Comparison of ENCODE assay signal across 15 cellular contexts in the genomic region with DNA sequence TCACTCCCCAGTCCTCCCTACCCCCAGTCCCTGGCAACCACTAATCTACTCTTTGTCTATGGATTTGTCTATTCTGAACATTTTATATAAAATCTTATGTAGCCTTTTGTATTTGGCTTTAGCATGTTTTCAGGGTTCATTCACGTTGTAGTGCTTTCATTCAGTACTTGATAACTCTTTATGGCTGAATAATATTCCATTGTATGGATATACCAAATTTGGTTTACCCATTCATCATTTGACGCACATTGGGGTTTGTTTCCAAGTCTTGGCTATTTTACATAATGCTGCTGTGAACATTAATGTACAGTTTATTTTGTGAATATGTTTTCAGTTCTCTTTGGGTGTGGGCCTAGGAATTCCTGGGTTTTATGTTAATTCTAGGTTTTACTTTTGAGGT. TPM values are rescaled to one million over a fixed set of nuclear protein-coding genes. Genes with fewer than 3 reads are reported as not detected.
DNase-seq lines count a peak whose midpoint lies in the region; ATAC-seq, FAIRE-seq and TF ChIP-seq lines count a peak whose summit lies in the region.
"Had no signal": no experiment of that assay in that cellular context is flagged by ENCODE, and none has a peak within 500 bp of the region (broad histone marks: within the 10 kb centered on the region; RNA-seq: fewer than 3 reads in every experiment).

No MANE protein-coding gene starts in this region.

- peaks cover 0 to 11% (median 5%) of the 10 kb centered on the region in 8 donors for H3K9me3 Mint-ChIP-seq in CD4-positive, alpha-beta memory T cell
- H3K9me3 Mint-ChIP-seq in activated naive CD8-positive, alpha-beta T cell treated with anti-CD3 and anti-CD28 coated beads for 36 hours, result peaks cover 10% of the 10 kb centered on the region
- peaks cover 0 to 2% of the 10 kb centered on the region in 2 donors for H3K9me3 Mint-ChIP-seq in natural killer cell

- no peaks in the 10 kb centered on the region for H3K27me3 ChIP-seq in CD4-positive, alpha-beta memory T cell (ENCODE audit: insufficient read depth, low read length)
- H3K27me3 ChIP-seq in HUES48 (ENCODE audit: control insufficient read depth, insufficient read depth, low read length) (no peaks in the 10 kb centered on the region), sigmoid colon (no peaks in the 10 kb centered on the region)
- H3K27me3 ChIP-seq: breast epithelium had no signal

- no peak for TF ChIP-seq POLR2A in sigmoid colon (IDR thresholded peaks at IDR 0.05)

- TF ChIP-seq CTCF in natural killer cell (IDR thresholded peaks at IDR 0.05), result no peak
- TF ChIP-seq CTCF in sigmoid colon (IDR thresholded peaks at IDR 0.05), result no peak

- no peak overlapping the region for H3K27ac ChIP-seq in CD4-positive, alpha-beta memory T cell (ENCODE audit: low read depth, low read length)
- no peak overlapping the region for H3K27ac ChIP-seq in HUES48 (ENCODE audit: low read depth, low read length)
- H3K27ac ChIP-seq in sigmoid colon, result no peak overlapping the region
- H3K27ac ChIP-seq: breast epithelium, thoracic aorta had no signal

- H3K4me1 Mint-ChIP-seq in CD4-positive, alpha-beta memory T cell, result peaks cover 34 to 65% (median 50%) of the 10 kb centered on the region in 4 donors
- peaks cover 44% of the 10 kb centered on the region for H3K4me1 Mint-ChIP-seq in activated naive CD8-positive, alpha-beta T cell treated with anti-CD3 and anti-CD28 coated beads for 36 hours
- H3K4me1 Mint-ChIP-seq in natural killer cell, result peaks cover 56 to 63% of the 10 kb centered on the region in 2 donors

- H3K9ac ChIP-seq in HUES48 (ENCODE audit: low read depth, low read length), result no peak overlapping the region

- POLR2A ChIA-PET in CD4-positive, alpha-beta memory T cell (lab: Charles Lee; ENCODE audit: partially characterized antibody), result no interaction called here

- intact Hi-C loops in CD4-positive, alpha-beta memory T cell (cut with micrococcal nuclease), result no loop called here
- intact Hi-C loops in natural killer cell (cut with micrococcal nuclease), result no loop called here
- intact Hi-C loops in sigmoid colon (cut with DNase I), result no loop called here

- no peak for DNase-seq in CD4-positive, alpha-beta memory T cell
- no peak for DNase-seq in activated naive CD8-positive, alpha-beta T cell treated with anti-CD3 and anti-CD28 coated beads for 36 hours
- DNase-seq in natural killer cell (no peak), NCI-H774 (lab: John Stamatoyannopoulos, UW) (no peak), RCC 7860 (ENCODE audit: low spot score) (no peak), sigmoid colon (no peak)
- DNase-seq: activated naive CD4-positive, alpha-beta T cell treated with anti-CD3 and anti-CD28 coated beads for 36 hours; effector CD8-positive, alpha-beta T cell had no signal

- H3K36me3 Mint-ChIP-seq in CD4-positive, alpha-beta memory T cell, result peaks cover 11 to 21% of the 10 kb centered on the region in 2 donors
- peaks cover 27% of the 10 kb centered on the region for H3K36me3 Mint-ChIP-seq in activated naive CD8-positive, alpha-beta T cell treated with anti-CD3 and anti-CD28 coated beads for 36 hours
- no peaks in the 10 kb centered on the region for H3K36me3 Mint-ChIP-seq in natural killer cell

- H3K4me1 ChIP-seq in CD4-positive, alpha-beta memory T cell (ENCODE audit: insufficient read depth, low read length), result peaks cover 20% of the 10 kb centered on the region
- peaks cover 6% of the 10 kb centered on the region; the same call in 1 of the 2 replicates for H3K4me1 ChIP-seq in HUES48 (ENCODE audit: control insufficient read depth, insufficient read depth, low read length)
- H3K4me1 ChIP-seq in sigmoid colon, result peaks cover 0 to 17% (median 14%) of the 10 kb centered on the region in 4 donors

- no peak for FAIRE-seq in RCC 7860 (lab: Jason Lieb, UNC)
- FAIRE-seq: GM12891 had no signal

- ATAC-seq in natural killer cell (no peak), HG02884 (IDR thresholded peaks at IDR 0.05; ENCODE audit: unreplicated experiment) (no peak)

- H3K36me3 ChIP-seq in CD4-positive, alpha-beta memory T cell (ENCODE audit: insufficient read depth, low read length), result no peaks in the 10 kb centered on the region
- no peaks in the 10 kb centered on the region; the same call in 1 of the 2 replicates for H3K36me3 ChIP-seq in HUES48 (ENCODE audit: control insufficient read depth, insufficient read depth, low read length)
- no peaks in the 10 kb centered on the region for H3K36me3 ChIP-seq in sigmoid colon
- H3K36me3 ChIP-seq: breast epithelium, thoracic aorta had no signal

- H3K4me3 Mint-ChIP-seq in CD4-positive, alpha-beta memory T cell, result peak overlapping the region in 6 of 8 donors; percentile 4 to 44 (median 20)
- H3K4me3 Mint-ChIP-seq in activated naive CD8-positive, alpha-beta T cell treated with anti-CD3 and anti-CD28 coated beads for 36 hours, result peak overlapping the region; percentile 29
- H3K4me3 Mint-ChIP-seq in natural killer cell, result peak overlapping the region; percentile 31

- no peaks in the 10 kb centered on the region for H3K27me3 Mint-ChIP-seq in CD4-positive, alpha-beta memory T cell
- H3K27me3 Mint-ChIP-seq in activated naive CD8-positive, alpha-beta T cell treated with anti-CD3 and anti-CD28 coated beads for 36 hours, result no peaks in the 10 kb centered on the region
- no peaks in the 10 kb centered on the region for H3K27me3 Mint-ChIP-seq in natural killer cell (ENCODE audit: low read depth in 2 of 2)

- WGBS in sigmoid colon, 2 donors, result 86 to 94% methylated on average over 2 of the region's 2 CpGs

- H3K9me3 ChIP-seq in CD4-positive, alpha-beta memory T cell (ENCODE audit: control insufficient read depth in 1 of 2, low read length in 2 of 2), result no peaks in the 10 kb centered on the region
- H3K9me3 ChIP-seq in HUES48 (ENCODE audit: control insufficient read depth, insufficient read depth, low read length) (0 out of 2 replicates have a peak, but pooled peaks cover 9% of the 10 kb centered on the region), sigmoid colon (no peaks in the 10 kb centered on the region)
- H3K9me3 ChIP-seq: thoracic aorta had no signal

- H3K4me3 ChIP-seq in CD4-positive, alpha-beta memory T cell (ENCODE audit: low read length in 2 of 2), result no peak overlapping the region
- H3K4me3 ChIP-seq in HUES48 (ENCODE audit: low read depth, low read length) (peak overlapping the region; percentile 99; the same call in 1 of the 2 replicates), sigmoid colon (no peak overlapping the region)

- peak overlapping the region in 1 of 7 donors; percentile 14 for H3K27ac Mint-ChIP-seq in CD4-positive, alpha-beta memory T cell
- no peak overlapping the region for H3K27ac Mint-ChIP-seq in activated naive CD8-positive, alpha-beta T cell treated with anti-CD3 and anti-CD28 coated beads for 36 hours
- H3K27ac Mint-ChIP-seq in natural killer cell, result no peak overlapping the region
- H3K27ac Mint-ChIP-seq: activated naive CD4-positive, alpha-beta T cell treated with anti-CD3 and anti-CD28 coated beads for 36 hours had no signal

- TF ChIP-seq EP300 in sigmoid colon (IDR thresholded peaks at IDR 0.05), result no peak

- CTCF ChIA-PET in CD4-positive, alpha-beta memory T cell (lab: Charles Lee; ENCODE audit: partially characterized antibody), result no interaction called here

RNA-seq across cellular contexts. Expression of a gene that starts 2.6 kb away (rescaled TPM):
- 10 to 100 TPM; 43.2 TPM for total RNA-seq in CD4-positive, alpha-beta memory T cell
- 10 to 100 TPM; 39.6 to 47.2 TPM for polyA plus RNA-seq in CD4-positive, alpha-beta memory T cell
- total RNA-seq in activated naive CD8-positive, alpha-beta T cell treated with anti-CD3 and anti-CD28 coated beads for 36 hours, result 10 to 100 TPM; 79.1 to 81.6 TPM
- 10 to 100 TPM; 33.0 to 45.4 (median 43.8) TPM for total RNA-seq in natural killer cell
- 10 to 100 TPM; 46.0 to 58.6 (median 49.5) TPM for total RNA-seq in sigmoid colon
- polyA plus RNA-seq in sigmoid colon, result 10 to 100 TPM; 24.0 to 29.4 (median 24.6) TPM

RNA-seq across cellular contexts. Expression of a gene that starts 6.2 kb away (rescaled TPM):
- 1 to 10 TPM; 1.1 to 2.0 TPM for total RNA-seq in CD4-positive, alpha-beta memory T cell
- polyA plus RNA-seq in CD4-positive, alpha-beta memory T cell, result not detected
- total RNA-seq in activated naive CD8-positive, alpha-beta T cell treated with anti-CD3 and anti-CD28 coated beads for 36 hours, result not detected
- total RNA-seq in natural killer cell, result not detected
- total RNA-seq in sigmoid colon, result not detected
- not detected for polyA plus RNA-seq in sigmoid colon
- total RNA-seq: activated naive CD4-positive, alpha-beta T cell treated with anti-CD3 and anti-CD28 coated beads for 36 hours; breast epithelium; pulmonary artery endothelial cell; SK-MEL-5; thoracic aorta had no signal

RNA-seq across cellular contexts. Expression of a gene that starts 49.2 kb away (rescaled TPM):
- not detected for total RNA-seq in CD4-positive, alpha-beta memory T cell
- not detected for polyA plus RNA-seq in CD4-positive, alpha-beta memory T cell
- not detected for total RNA-seq in activated naive CD8-positive, alpha-beta T cell treated with anti-CD3 and anti-CD28 coated beads for 36 hours
- total RNA-seq in natural killer cell (not detected), sigmoid colon (not detected)
- polyA plus RNA-seq in sigmoid colon, result not detected
- total RNA-seq: activated naive CD4-positive, alpha-beta T cell treated with anti-CD3 and anti-CD28 coated beads for 36 hours; breast epithelium; pulmonary artery endothelial cell; SK-MEL-5; thoracic aorta had no signal
